8 cellular contexts compared by ENCODE assay signal in the genomic region with DNA sequence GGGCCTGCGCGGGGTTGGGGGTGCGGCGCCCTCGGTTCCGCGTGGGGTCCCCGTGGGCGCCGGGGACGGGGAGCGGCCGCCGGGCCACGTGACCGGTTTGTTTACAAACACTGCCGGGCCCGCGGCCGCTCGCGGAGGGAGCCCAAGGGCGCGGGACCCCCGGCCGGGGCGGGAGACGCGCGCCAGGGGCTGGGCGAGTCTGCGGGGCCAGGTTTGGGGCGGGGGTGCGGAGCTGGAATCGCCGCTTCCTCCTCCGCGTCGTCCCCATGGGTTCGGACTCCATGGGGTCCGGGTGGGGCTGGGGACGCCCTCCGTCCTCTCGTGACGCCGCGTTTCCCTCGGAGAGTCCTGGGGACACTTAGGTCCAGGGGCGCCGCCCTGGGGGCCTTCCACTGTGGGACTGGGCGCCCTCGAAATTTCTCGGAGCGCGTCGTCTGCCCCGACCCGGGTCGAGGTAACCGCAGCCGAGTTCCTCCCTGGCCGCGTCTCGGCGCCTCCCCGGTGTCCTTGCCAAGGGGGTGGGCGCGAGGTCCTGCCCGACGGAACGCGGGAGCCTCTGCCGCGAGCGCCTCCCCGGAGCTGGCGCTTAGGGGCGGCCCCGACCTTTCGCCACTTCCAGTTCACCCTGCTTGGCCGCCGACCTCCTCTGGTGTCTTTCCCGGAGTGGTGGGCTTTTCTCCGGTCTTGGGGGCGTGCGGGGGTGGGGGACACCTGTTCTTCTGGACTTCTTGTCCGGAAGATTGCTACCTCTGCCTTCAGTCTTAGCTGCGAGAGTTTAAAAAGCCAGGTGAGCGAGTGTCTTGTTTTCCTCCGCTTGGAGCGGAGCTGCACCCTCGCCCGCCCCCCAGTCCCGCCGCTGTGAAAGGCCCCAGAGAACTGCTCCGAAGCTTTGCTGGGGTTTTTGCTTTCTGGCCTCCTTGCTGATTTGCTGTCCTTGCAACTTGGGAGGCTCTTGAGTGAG. TPM values are rescaled to one million over a fixed set of nuclear protein-coding genes. Genes with fewer than 3 reads are reported as not detected.
DNase-seq lines count a peak whose midpoint lies in the region; ATAC-seq, FAIRE-seq and TF ChIP-seq lines count a peak whose summit lies in the region.

No MANE protein-coding gene starts in this region.

- no peak overlapping the region for H2BK120ac ChIP-seq in IMR-90 (ENCODE audit: low read depth, low read length)

- H3K9ac ChIP-seq in IMR-90 (ENCODE audit: low read depth, low read length): peak overlapping the region; percentile 26; the same call in 1 of the 2 replicates
- peak overlapping the region; percentile 64 for H3K9ac ChIP-seq in neural cell (ENCODE audit: low read length)

- intact Hi-C loops in IMR-90 (cut with micrococcal nuclease): no loop called here

- H3K36me3 Mint-ChIP-seq in activated T-helper 17 cell treated with anti-CD3 and anti-CD28 coated beads, Interleukin-2, amount 50 U/mL, for 72 hours (ENCODE audit: low read depth): no peaks in the 10 kb centered on the region

- no peaks in the 10 kb centered on the region for H3F3A ChIP-seq in neural cell (ENCODE audit: insufficient read depth, low read length, poor library complexity, severe bottlenecking)

- H3K4me3 ChIP-seq in IMR-90 (ENCODE audit: insufficient read depth, low read depth, low read length): peak overlapping the region; percentile 67
- peak overlapping the region; percentile 75 to 85 for H3K4me3 ChIP-seq in foreskin fibroblast (ENCODE audit: low read depth in 1 of 2, low read length in 2 of 2)
- H3K4me3 ChIP-seq in neural cell (ENCODE audit: low read length): peak overlapping the region; percentile 87

- H2AK5ac ChIP-seq in IMR-90 (ENCODE audit: low read depth, low read length): no peak overlapping the region

- H4K5ac ChIP-seq in IMR-90 (ENCODE audit: low read depth, low read length): no peak overlapping the region

- H3K9me3 ChIP-seq in IMR-90 (ENCODE audit: control insufficient read depth, insufficient read depth, low read length) (no peaks in the 10 kb centered on the region), neural cell (ENCODE audit: low read length) (no peaks in the 10 kb centered on the region)

- dilution Hi-C loops in IMR-90 (cut with HindIII; ENCODE audit: low sequenced_read_pairs, unreplicated experiment): no loop called here

- no peak overlapping the region for H2BK20ac ChIP-seq in IMR-90 (ENCODE audit: low read depth, low read length)

- H3K27ac ChIP-seq in IMR-90 (ENCODE audit: insufficient read depth, low read length): no peak overlapping the region
- H3K27ac ChIP-seq in neural cell (ENCODE audit: low read length): no peak overlapping the region

- H3K27ac Mint-ChIP-seq in activated T-helper 17 cell treated with anti-CD3 and anti-CD28 coated beads, Interleukin-2, amount 50 U/mL, for 72 hours: peak overlapping the region; percentile 82

- peak overlapping the region; percentile 81 for H2AK9ac ChIP-seq in IMR-90 (replicated peaks; ENCODE audit: low read depth, low read length, poor library complexity)

- peak overlapping the region; percentile 90 for H3K4me3 Mint-ChIP-seq in activated T-helper 17 cell treated with anti-CD3 and anti-CD28 coated beads, Interleukin-2, amount 50 U/mL, for 72 hours

- no peak overlapping the region for H3K56ac ChIP-seq in IMR-90 (ENCODE audit: extremely low read depth, insufficient read depth, low read length)

- no peak overlapping the region for H3K4ac ChIP-seq in IMR-90 (ENCODE audit: low read depth, low read length)

- no peak overlapping the region for H4K8ac ChIP-seq in IMR-90 (ENCODE audit: low read depth in 2 of 2, low read length in 2 of 2)

- no peak for TF ChIP-seq POLR2A in IMR-90 (IDR thresholded peaks at IDR 0.05; ENCODE audit: low read depth, low read length)

- TF ChIP-seq RAD21 in IMR-90 (IDR thresholded peaks at IDR 0.05; ENCODE audit: low read length): no peak
- TF ChIP-seq RAD21 in neural cell (conservative IDR thresholded peaks at IDR 0.05): no peak

- no peak for FAIRE-seq in GM19239 (lab: Jason Lieb, UNC)

- H3K79me2 ChIP-seq in neural cell (replicated peaks; ENCODE audit: insufficient read depth, low read length): peaks cover 4% of the 10 kb centered on the region

- DNase-seq in AG08396 (ENCODE audit: low spot score) (peak; percentile 46), GM19239 (ENCODE audit: insufficient read length, low spot score) (peak; percentile 29), IMR-90 (no peak), foreskin fibroblast (peak in 1 of 2 donors; percentile 59), NK-92 (lab: John Stamatoyannopoulos, UW; ENCODE audit: unreplicated experiment) (no peak)

- H3K4me1 ChIP-seq in IMR-90 (ENCODE audit: control insufficient read depth, insufficient read depth, low read length): peaks cover 13% of the 10 kb centered on the region

- H3K9me1 ChIP-seq in IMR-90 (ENCODE audit: insufficient read depth, low read length): peaks cover 4% of the 10 kb centered on the region; the same call in 1 of the 2 replicates

- H3K9me3 Mint-ChIP-seq in activated T-helper 17 cell treated with anti-CD3 and anti-CD28 coated beads, Interleukin-2, amount 50 U/mL, for 72 hours: no peaks in the 10 kb centered on the region

- H2AFZ ChIP-seq in IMR-90 (replicated peaks; ENCODE audit: low read length, poor library complexity) (peak overlapping the region; percentile 92), neural cell (ENCODE audit: low read depth, low read length) (no peak overlapping the region)

- no peak overlapping the region for H3K18ac ChIP-seq in IMR-90 (ENCODE audit: low read depth, low read length)

- peak overlapping the region; percentile 22; the same call in 1 of the 2 replicates for H3K14ac ChIP-seq in IMR-90 (replicated peaks; ENCODE audit: low read depth, low read length)

- H3K27me3 ChIP-seq in IMR-90 (ENCODE audit: control insufficient read depth, insufficient read depth, low read length) (peaks cover 22% of the 10 kb centered on the region), neural cell (ENCODE audit: insufficient read depth, low read depth, low read length) (no peaks in the 10 kb centered on the region)

- no peak overlapping the region for H2BK5ac ChIP-seq in IMR-90 (ENCODE audit: low read depth, low read length, poor library complexity, severe bottlenecking)

- H3K27me3 Mint-ChIP-seq in activated T-helper 17 cell treated with anti-CD3 and anti-CD28 coated beads, Interleukin-2, amount 50 U/mL, for 72 hours: no peaks in the 10 kb centered on the region

- no peak overlapping the region for H2BK15ac ChIP-seq in IMR-90 (ENCODE audit: low read depth, low read length)

- in situ Hi-C loops in IMR-90 (cut with MboI; ENCODE audit: low sequenced_read_pairs): no loop called here

- TF ChIP-seq EP300 in neural cell (conservative IDR thresholded peaks at IDR 0.05; ENCODE audit: poor library complexity, severe bottlenecking): no peak

- ATAC-seq in IMR-90 (ENCODE audit: low read depth) (peak; percentile 13), HG03457 (IDR thresholded peaks at IDR 0.05; ENCODE audit: unreplicated experiment) (no peak)
- peak; percentile 33 for ATAC-seq in activated T-helper 17 cell treated with anti-CD3 and anti-CD28 coated beads, Interleukin-2, amount 50 U/mL, for 72 hours (replicated peaks)

- no peaks in the 10 kb centered on the region for H3K9me2 ChIP-seq in neural cell (ENCODE audit: insufficient read depth, low read length)

- peaks cover 3 to 14% of the 10 kb centered on the region in 2 experiments; a peak in 1 of 4 replicates for H3K79me1 ChIP-seq in IMR-90 (ENCODE audit: low read depth in 1 of 2, low read length in 2 of 2)

- H3K4me2 ChIP-seq in IMR-90 (ENCODE audit: low read depth, low read length) (peak overlapping the region; percentile 87), neural cell (ENCODE audit: low read length) (peak overlapping the region; percentile 69)

- H3K23ac ChIP-seq in IMR-90 (ENCODE audit: low read depth, low read length): peak overlapping the region; percentile 46; the same call in 1 of the 2 replicates

- no TSS peak for BruUV-seq in IMR-90 (replicated peaks; lab: Mats Ljungman, UMichigan)

- H3K36me3 ChIP-seq in IMR-90 (ENCODE audit: control insufficient read depth, insufficient read depth, low read length): no peaks in the 10 kb centered on the region
- no peaks in the 10 kb centered on the region for H3K36me3 ChIP-seq in neural cell (ENCODE audit: insufficient read depth, low read length)

- CTCF ChIA-PET in IMR-90 (lab: Yijun Ruan, JAX): interaction anchor here (0.6 kb wide), 1 partner anchor 24 kb away, joined by 3 read pairs; no protein-coding TSS in a partner anchor

- peaks cover 8% of the 10 kb centered on the region; the same call in 1 of the 2 replicates for H4K20me1 ChIP-seq in IMR-90 (ENCODE audit: insufficient read depth, low read length)
- no peaks in the 10 kb centered on the region for H4K20me1 ChIP-seq in neural cell (ENCODE audit: insufficient read depth)

- TF ChIP-seq CTCF in IMR-90 (conservative IDR thresholded peaks at IDR 0.05; ENCODE audit: low read depth, low read length) (no peak), foreskin fibroblast (IDR thresholded peaks at IDR 0.05; ENCODE audit: low read depth, low read length) (no peak), neural cell (IDR thresholded peaks at IDR 0.05; ENCODE audit: poor library complexity, severe bottlenecking) (no peak)

- peaks cover 33% of the 10 kb centered on the region for H3K4me1 Mint-ChIP-seq in activated T-helper 17 cell treated with anti-CD3 and anti-CD28 coated beads, Interleukin-2, amount 50 U/mL, for 72 hours

- no peak overlapping the region for H4K91ac ChIP-seq in IMR-90 (ENCODE audit: insufficient read depth, low read depth, low read length)

- WGBS in IMR-90 (ENCODE audit: extremely low coverage in 2 of 2, insufficient read length in 1 of 2), 2 experiments: 0% methylated on average over 49 of the region's 96 CpGs; no CpG with 5 or more reads in 1 of the 2 experiments

- POLR2A ChIA-PET in IMR-90 (lab: Charles Lee; ENCODE audit: unreplicated experiment): no interaction called here

TF ChIP-seq in neural cell, 6 proteins besides CTCF, POLR2A, EP300 and RAD21 (continues in another document):
- no peak for TF ChIP-seq EZH2 (IDR thresholded peaks at IDR 0.05; ENCODE audit: borderline replicate concordance, insufficient read depth, low read length, poor library complexity, severe bottlenecking)
- no peak for TF ChIP-seq TAF1 (IDR thresholded peaks at IDR 0.05; ENCODE audit: low read depth)
- TF ChIP-seq SMC3 (conservative IDR thresholded peaks at IDR 0.05; ENCODE audit: poor library complexity): no peak
- TF ChIP-seq POLR2AphosphoS5 (IDR thresholded peaks at IDR 0.05): no peak

RNA-seq across cellular contexts. Expression of gene YPEL2, which starts 0.8 kb away (rescaled TPM):
- total RNA-seq in IMR-90 (2012; rRNA removed): 1.9 and 3.4 TPM in 2 replicates
- 1.9 and 2.3 TPM in 2 replicates for polyA plus RNA-seq in IMR-90 (2012; rRNA removed)
- 0.58 and 0.78 TPM in 2 replicates for polyA plus RNA-seq in IMR-90 (2012; cell fraction: cytosol; rRNA removed)
- 1.6 and 7.8 TPM in 2 replicates for polyA plus RNA-seq in IMR-90 (2012; cell fraction: nucleus; rRNA removed; ENCODE audit: low replicate concordance)
- 10 to 100 TPM; 11.6 to 20.0 TPM for total RNA-seq in activated T-helper 17 cell treated with anti-CD3 and anti-CD28 coated beads, Interleukin-2, amount 50 U/mL, for 72 hours
- 16.1 and 17.0 TPM in 2 replicates for polyA plus RNA-seq in neural cell
- polyA minus RNA-seq in neural cell: 20.1 and 20.5 TPM in 2 replicates

Comparison
In these comparisons a context has a peak if more than half of its experiments do, and no peak if none do; other contexts are left out.
1. DNase-seq: peak in AG08396 (single experiment) and GM19239 (single experiment); none in IMR-90 (single experiment) and NK-92 (single experiment).
2. Peak in every context shown above with its lines, with median percentiles within 50 percentile points of each other: H3K4me3 ChIP-seq.